Comparison of ENCODE assay signal across 27 cellular contexts in genomic region chr7:137689761-137690160, GRCh38.
"Had no signal": no experiment of that assay in that cellular context is flagged by ENCODE, and none has a peak within 500 bp of the region (broad histone marks: within the 10 kb centered on the region; RNA-seq: fewer than 3 reads in every experiment).

No MANE protein-coding gene starts in this region.

- H3K27ac ChIP-seq: colonic mucosa, dorsolateral prefrontal cortex, epithelial cell of prostate, esophagus squamous epithelium, gastrocnemius medialis, heart right ventricle, lower lobe of right lung had no signal

- H3K36me3 ChIP-seq: colonic mucosa, esophagus squamous epithelium, gastrocnemius medialis, heart right ventricle, lower lobe of right lung had no signal

- H3K27me3 Mint-ChIP-seq: memory B cell had no signal

- H3K4me3 ChIP-seq: colonic mucosa, dorsolateral prefrontal cortex, esophagus squamous epithelium, gastrocnemius medialis, heart right ventricle, lower lobe of right lung had no signal

- ATAC-seq: esophagus mucosa, gastrocnemius medialis, heart right ventricle, left colon, left lobe of liver, left ventricle myocardium superior, lower lobe of right lung had no signal

- FAIRE-seq: kidney had no signal

- H3K36me3 Mint-ChIP-seq: immature natural killer cell, memory B cell had no signal

- H3K4me1 ChIP-seq: colonic mucosa, esophagus squamous epithelium, gastrocnemius medialis, lower lobe of right lung had no signal

- H3K9me3 Mint-ChIP-seq: dendritic cell treated with granulocyte-macrophage colony-stimulating factor and Interleukin-4, amounts not matched to agents 40 ng/mL and 50 ng/mL, for 4 days; immature natural killer cell; memory B cell had no signal

- H3K4me3 Mint-ChIP-seq: dendritic cell treated with granulocyte-macrophage colony-stimulating factor and Interleukin-4, amounts not matched to agents 40 ng/mL and 50 ng/mL, for 4 days; immature natural killer cell; memory B cell had no signal

- H3K27me3 ChIP-seq: colonic mucosa, esophagus squamous epithelium, gastrocnemius medialis, heart right ventricle had no signal

- H3K4me1 Mint-ChIP-seq: immature natural killer cell, memory B cell had no signal

- H3K27ac Mint-ChIP-seq: dendritic cell treated with granulocyte-macrophage colony-stimulating factor and Interleukin-4, amounts not matched to agents 40 ng/mL and 50 ng/mL, for 4 days; immature natural killer cell; memory B cell had no signal

- DNase-seq: colonic mucosa; cortex of kidney; dorsolateral prefrontal cortex; effector CD4-positive, alpha-beta T cell; effector memory CD4-positive, alpha-beta T cell; erythroblast; esophagus squamous epithelium; foreskin melanocyte; gastrocnemius medialis; glutamatergic neuron; head of caudate nucleus; heart right ventricle; hippocampal formation; immature natural killer cell; islet precursor cell; kidney; kidney glomerular epithelial cell; left colon; left ventricle myocardium superior; lower lobe of right lung; mesendoderm; midbrain had no signal
